In genomic region chr3:161275919-161276318, GRCh38 we compare ENCODE assay signal across 17 cellular contexts. TPM values are rescaled to one million over a fixed set of nuclear protein-coding genes. Genes with fewer than 3 reads are reported as not detected.
A peak's percentile ranks its signal among the peaks of the same experiment; 100 is the strongest.
DNase-seq lines count a peak whose midpoint lies in the region; ATAC-seq and TF ChIP-seq lines count a peak whose summit lies in the region.
"Had no signal": no experiment of that assay in that cellular context is flagged by ENCODE, and none has a peak within 500 bp of the region (broad histone marks: within the 10 kb centered on the region; RNA-seq: fewer than 3 reads in every experiment).

No MANE protein-coding gene starts in this region.

- no peaks in the 10 kb centered on the region for H3K9me2 ChIP-seq in hepatocyte (replicated peaks; ENCODE audit: insufficient read depth)

- H3K79me2 ChIP-seq in hepatocyte, result no peaks in the 10 kb centered on the region

- no peak for ATAC-seq in HG02610 (IDR thresholded peaks at IDR 0.05; ENCODE audit: unreplicated experiment)

- 87% methylated on average over 2 of the region's 2 CpGs for WGBS in hepatocyte (ENCODE audit: low lambda C conversion rate, missing lambda C conversion rate)

- H3K4me1 ChIP-seq in hepatocyte (ENCODE audit: insufficient read depth), result peaks cover 10% of the 10 kb centered on the region
- H3K4me1 ChIP-seq in ascending aorta, result no peaks in the 10 kb centered on the region
- H3K4me1 ChIP-seq: HAP-1 had no signal

- no peak overlapping the region for H2AFZ ChIP-seq in hepatocyte

- H3K27me3 ChIP-seq in hepatocyte, result no peaks in the 10 kb centered on the region
- H3K27me3 ChIP-seq in ascending aorta, result no peaks in the 10 kb centered on the region

- intact Hi-C loops in ascending aorta (cut with DNase I), result no loop called here

- H3K36me3 ChIP-seq in hepatocyte (replicated peaks; ENCODE audit: insufficient read depth, low read depth), result no peaks in the 10 kb centered on the region
- H3K36me3 ChIP-seq in ascending aorta, result peaks cover 5 to 13% of the 10 kb centered on the region in 2 donors
- H3K36me3 ChIP-seq: HAP-1 had no signal

- no peaks in the 10 kb centered on the region for H4K20me1 ChIP-seq in hepatocyte (ENCODE audit: insufficient read depth, poor library complexity, severe bottlenecking)

- H3K4me3 ChIP-seq in hepatocyte (no peak overlapping the region), ascending aorta (no peak overlapping the region)
- H3K4me3 ChIP-seq: HAP-1 had no signal

- H3K9me3 ChIP-seq in hepatocyte (ENCODE audit: low read depth) (peaks cover 6% of the 10 kb centered on the region), ascending aorta (peaks cover 14 to 44% of the 10 kb centered on the region in 2 donors)
- H3K9me3 ChIP-seq: HAP-1 had no signal

- H3K4me2 ChIP-seq in hepatocyte, result no peak overlapping the region

- DNase-seq in DMS53 (lab: John Stamatoyannopoulos, UW) (peak; percentile 82), NCI-H187 (lab: John Stamatoyannopoulos, UW) (peak; percentile 66), NCI-H748 (lab: John Stamatoyannopoulos, UW; ENCODE audit: unreplicated experiment) (peak; percentile 96), hepatocyte (ENCODE audit: low spot score) (no peak), ascending aorta (ENCODE audit: low spot score in 2 of 2) (no peak), dedifferentiated amniotic fluid mesenchymal stem cell (ENCODE audit: extremely low spot score) (no peak), MV-4-11 (lab: John Stamatoyannopoulos, UW) (no peak)
- DNase-seq: activated CD8-positive, alpha-beta memory T cell treated with anti-CD3 and anti-CD28 coated beads, Interleukin-2, amount 50 U/mL, for 4 hours; activated gamma-delta T cell treated with Interleukin-2 at 50 U/mL for 16 hours; CD4-positive, alpha-beta T cell; foreskin fibroblast; NCI-H446 treated with DMSO at 0.1 percent for 48 hours; OCI-M1; stimulated activated CD4-positive, alpha-beta T cell treated with anti-CD3 and anti-CD28 coated beads, Interleukin-2, amount 100 ng/mL, for 48 hours; T1000 had no signal

- H3K27ac ChIP-seq in hepatocyte (peak overlapping the region; percentile 62), ascending aorta (no peak overlapping the region)

- TF ChIP-seq CTCF in hepatocyte (IDR thresholded peaks at IDR 0.05; ENCODE audit: poor library complexity) (no peak), ascending aorta (IDR thresholded peaks at IDR 0.05) (no peak)

RNA-seq across cellular contexts. Expression of gene NMD3, which starts 54.8 kb away (rescaled TPM):
- total RNA-seq in hepatocyte (52.5 and 57.2 TPM in 2 replicates), ascending aorta (34.1 TPM)
- polyA plus RNA-seq in hepatocyte, result 27.8 and 30.6 TPM in 2 replicates

Comparison
In these comparisons a context has a peak if more than half of its experiments do, and no peak if none do; other contexts are left out.
1. DNase-seq: peak in DMS53 (single experiment), NCI-H187 (2 of 2) and NCI-H748 (single experiment); none in hepatocyte (single experiment), ascending aorta (0 of 2), dedifferentiated amniotic fluid mesenchymal stem cell (single experiment) and MV-4-11 (single experiment).